Comparison of ENCODE assay signal across 9 cellular contexts in genomic region chr1:225834417-225835329, GRCh38. TPM values are rescaled to one million over a fixed set of nuclear protein-coding genes. Genes with fewer than 3 reads are reported as not detected.
DNase-seq lines count a peak whose midpoint lies in the region; ATAC-seq and TF ChIP-seq lines count a peak whose summit lies in the region.
"Had no signal": no experiment of that assay in that cellular context is flagged by ENCODE, and none has a peak within 500 bp of the region (broad histone marks: within the 10 kb centered on the region; RNA-seq: fewer than 3 reads in every experiment).

No MANE protein-coding gene starts in this region.

- peaks cover 4 to 55% of the 10 kb centered on the region in 2 donors for H3K36me3 ChIP-seq in gastrocnemius medialis
- H3K36me3 ChIP-seq in CD4-positive, alpha-beta memory T cell (ENCODE audit: insufficient read depth, low read length): no peaks in the 10 kb centered on the region

- H3K4me3 ChIP-seq in choroid plexus epithelial cell (ENCODE audit: low read depth, low read length): no peak overlapping the region
- H3K4me3 ChIP-seq in gastrocnemius medialis: no peak overlapping the region
- H3K4me3 ChIP-seq in CD4-positive, alpha-beta memory T cell (ENCODE audit: low read length in 2 of 2): no peak overlapping the region
- H3K4me3 ChIP-seq: SK-N-MC had no signal

- no peaks in the 10 kb centered on the region for H3K9me3 ChIP-seq in gastrocnemius medialis
- H3K9me3 ChIP-seq in CD4-positive, alpha-beta memory T cell (ENCODE audit: control insufficient read depth in 1 of 2, low read length in 2 of 2): no peaks in the 10 kb centered on the region

- H3K27ac Mint-ChIP-seq in CD4-positive, alpha-beta memory T cell: peak overlapping the region in 1 of 7 donors; percentile 48
- no peak overlapping the region for H3K27ac Mint-ChIP-seq in HFFc6

- peak overlapping the region; percentile 49 to 81 (median 72) for H3K27ac ChIP-seq in gastrocnemius medialis
- H3K27ac ChIP-seq in CD4-positive, alpha-beta memory T cell (ENCODE audit: low read depth, low read length): no peak overlapping the region
- H3K27ac ChIP-seq: SK-N-MC had no signal

- H3K4me1 Mint-ChIP-seq in CD4-positive, alpha-beta memory T cell: peaks cover 0 to 1% (median 0%) of the 10 kb centered on the region in 4 donors
- H3K4me1 Mint-ChIP-seq in HFFc6 (ENCODE audit: low read depth): no peaks in the 10 kb centered on the region

- TF ChIP-seq CTCF in choroid plexus epithelial cell (conservative IDR thresholded peaks at IDR 0.05; ENCODE audit: low read depth, low read length) (no peak), gastrocnemius medialis (IDR thresholded peaks at IDR 0.05 in 4 of 5, conservative IDR thresholded peaks at IDR 0.05 in 1 of 5) (no peak), HFFc6 (IDR thresholded peaks at IDR 0.05) (no peak)

- H3K27me3 Mint-ChIP-seq in CD4-positive, alpha-beta memory T cell: no peaks in the 10 kb centered on the region
- H3K27me3 Mint-ChIP-seq in HFFc6 (ENCODE audit: insufficient read depth): peaks cover 1% of the 10 kb centered on the region; the same call in 1 of the 2 replicates
- H3K27me3 Mint-ChIP-seq: naive B cell had no signal

- no peaks in the 10 kb centered on the region for H3K36me3 Mint-ChIP-seq in CD4-positive, alpha-beta memory T cell
- H3K36me3 Mint-ChIP-seq in HFFc6 (ENCODE audit: low read depth): peaks cover 4% of the 10 kb centered on the region; the same call in 1 of the 2 replicates
- H3K36me3 Mint-ChIP-seq: naive B cell had no signal

- CTCF ChIA-PET in CD4-positive, alpha-beta memory T cell (lab: Charles Lee; ENCODE audit: partially characterized antibody): interaction anchor here (0.7 to 1.7 kb wide), 2 partner anchors 23 to 77 kb away, joined by 3 to 5 read pairs; no protein-coding TSS in a partner anchor

- H3K4me1 ChIP-seq in gastrocnemius medialis: peaks cover 17 to 26% of the 10 kb centered on the region in 2 donors
- no peaks in the 10 kb centered on the region for H3K4me1 ChIP-seq in CD4-positive, alpha-beta memory T cell (ENCODE audit: insufficient read depth, low read length)

- H3K9me3 Mint-ChIP-seq in CD4-positive, alpha-beta memory T cell: no peaks in the 10 kb centered on the region
- no peaks in the 10 kb centered on the region for H3K9me3 Mint-ChIP-seq in HFFc6
- H3K9me3 Mint-ChIP-seq: naive B cell had no signal

- POLR2A ChIA-PET in CD4-positive, alpha-beta memory T cell (lab: Charles Lee; ENCODE audit: partially characterized antibody): interaction anchor here (0.6 to 1.3 kb wide), 6 partner anchors 40 to 89 kb away, joined by 3 to 7 read pairs (median 4); partner anchors contain the start of genes PYCR2, SRP9 and TMEM63A

- in situ Hi-C loops in gastrocnemius medialis (cut with MboI; ENCODE audit: low sequenced_read_pairs in 4 of 4): loop anchor here in 1 of 4 donors (10.0 kb wide), 1 partner anchor 60 kb away; the partner anchor contains the start of gene SRP9

- intact Hi-C loops in gastrocnemius medialis (cut with DNase I; ENCODE audit: low total_unique reads): loop anchor here (2.0 kb wide), 1 partner anchor 18 kb away; no protein-coding TSS in a partner anchor
- intact Hi-C loops in CD4-positive, alpha-beta memory T cell (cut with micrococcal nuclease): no loop called here

- DNase-seq in M059J (ENCODE audit: low read depth) (peak; percentile 36), choroid plexus epithelial cell (ENCODE audit: low read depth) (peak; percentile 48), gastrocnemius medialis (peak; percentile 71 to 85), HFFc6 (no peak)
- DNase-seq in CD4-positive, alpha-beta memory T cell: no peak
- DNase-seq in activated T-cell treated with anti-CD3 and anti-CD28 coated beads, Interleukin-2, amount 50 U/mL, for 48 hours: no peak
- DNase-seq: central memory CD4-positive, alpha-beta T cell; naive B cell had no signal

- H3K4me3 Mint-ChIP-seq in CD4-positive, alpha-beta memory T cell: no peak overlapping the region
- H3K4me3 Mint-ChIP-seq in HFFc6: no peak overlapping the region
- H3K4me3 Mint-ChIP-seq: naive B cell had no signal

- ATAC-seq in gastrocnemius medialis: peak; percentile 93 to 97

- no peaks in the 10 kb centered on the region for H3K27me3 ChIP-seq in gastrocnemius medialis
- no peaks in the 10 kb centered on the region for H3K27me3 ChIP-seq in CD4-positive, alpha-beta memory T cell (ENCODE audit: insufficient read depth, low read length)

- no peak for TF ChIP-seq POLR2A in gastrocnemius medialis (IDR thresholded peaks at IDR 0.05)

RNA-seq across cellular contexts. Expression of gene EPHX1, which starts 24.7 kb away (rescaled TPM):
- 55.3 and 55.8 TPM in 2 replicates for total RNA-seq in M059J (2014; rRNA removed; shearing (Covaris generic))
- 100 to 1,000 TPM in 2 of 4 donors, 10 to 100 TPM in 2; 65.7 to 155 (median 108) TPM for total RNA-seq in gastrocnemius medialis
- total RNA-seq in CD4-positive, alpha-beta memory T cell: 1 to 10 TPM; 2.1 to 3.0 TPM
- polyA plus RNA-seq in CD4-positive, alpha-beta memory T cell: under 1 TPM; 0.34 to 0.56 TPM
- 10 to 100 TPM; 30.3 to 38.7 (median 34.9) TPM for total RNA-seq in HFFc6 (2021; fragmentation: NEBNext Ultra II Directional; extraction: Animal tissue kit (Norgen Biotek cat#: 25700))

RNA-seq across cellular contexts. Expression of gene TMEM63A, which starts 47.5 kb away (rescaled TPM):
- total RNA-seq in M059J (2014; rRNA removed; shearing (Covaris generic)): 11.3 and 16.3 TPM in 2 replicates
- 10 to 100 TPM in 2 of 4 donors, 1 to 10 TPM in 2; 6.3 to 19.5 (median 10.6) TPM for total RNA-seq in gastrocnemius medialis
- total RNA-seq in CD4-positive, alpha-beta memory T cell: 100 to 1,000 TPM; 476 to 507 TPM
- polyA plus RNA-seq in CD4-positive, alpha-beta memory T cell: 10 to 100 TPM; 46.2 to 79.5 TPM
- 10 to 100 TPM; 18.9 to 29.1 (median 22.0) TPM for total RNA-seq in HFFc6 (2021; fragmentation: NEBNext Ultra II Directional; extraction: Animal tissue kit (Norgen Biotek cat#: 25700))

RNA-seq across cellular contexts. Expression of gene LEFTY1, which starts 54.3 kb away (rescaled TPM):
- 0.10 TPM in 1 of 2 replicates, not detected in the other for total RNA-seq in M059J (2014; rRNA removed; shearing (Covaris generic))
- total RNA-seq in gastrocnemius medialis: under 1 TPM in 1 of 4 donors, not detected in 3; 0.97 TPM
- under 1 TPM; 0.55 to 0.75 TPM for total RNA-seq in CD4-positive, alpha-beta memory T cell
- not detected for polyA plus RNA-seq in CD4-positive, alpha-beta memory T cell
- total RNA-seq in HFFc6 (2021; fragmentation: NEBNext Ultra II Directional; extraction: Animal tissue kit (Norgen Biotek cat#: 25700)): not detected

RNA-seq across cellular contexts. Expression of gene SRP9, which starts 57.0 kb away (rescaled TPM):
- total RNA-seq in M059J (2014; rRNA removed; shearing (Covaris generic)): 651 and 703 TPM in 2 replicates
- 100 to 1,000 TPM; 182 to 207 (median 198) TPM for total RNA-seq in gastrocnemius medialis
- total RNA-seq in CD4-positive, alpha-beta memory T cell: 100 to 1,000 TPM; 141 to 151 TPM
- 100 to 1,000 TPM; 290 to 500 TPM for polyA plus RNA-seq in CD4-positive, alpha-beta memory T cell
- total RNA-seq in HFFc6 (2021; fragmentation: NEBNext Ultra II Directional; extraction: Animal tissue kit (Norgen Biotek cat#: 25700)): 100 to 1,000 TPM; 219 to 277 (median 246) TPM

Comparison
In these comparisons a context has a peak if more than half of its experiments do, and no peak if none do; other contexts are left out.
1. DNase-seq: peak in M059J (single experiment), choroid plexus epithelial cell (single experiment) and gastrocnemius medialis (2 of 2); none in CD4-positive, alpha-beta memory T cell (0 of 5), activated T-cell treated with anti-CD3 and anti-CD28 coated beads, Interleukin-2, amount 50 U/mL, for 48 hours (0 of 2) and HFFc6 (single experiment).
2. RNA of gene EPHX1, which starts 24.7 kb away (total RNA-seq): 65.7 to 155 TPM in gastrocnemius medialis, 55.3 to 55.8 TPM in M059J and 30.3 to 38.7 TPM in HFFc6; 2.1 to 3.0 TPM in CD4-positive, alpha-beta memory T cell; every median in the first group is over 4 times any median in the second.
3. RNA of gene TMEM63A, which starts 47.5 kb away (total RNA-seq): 476 to 507 TPM in CD4-positive, alpha-beta memory T cell; 18.9 to 29.1 TPM in HFFc6, 11.3 to 16.3 TPM in M059J and 6.3 to 19.5 TPM in gastrocnemius medialis; every median in the first group is over 10 times any median in the second.